Comparison of ENCODE assay signal across 8 cellular contexts in the genomic region with DNA sequence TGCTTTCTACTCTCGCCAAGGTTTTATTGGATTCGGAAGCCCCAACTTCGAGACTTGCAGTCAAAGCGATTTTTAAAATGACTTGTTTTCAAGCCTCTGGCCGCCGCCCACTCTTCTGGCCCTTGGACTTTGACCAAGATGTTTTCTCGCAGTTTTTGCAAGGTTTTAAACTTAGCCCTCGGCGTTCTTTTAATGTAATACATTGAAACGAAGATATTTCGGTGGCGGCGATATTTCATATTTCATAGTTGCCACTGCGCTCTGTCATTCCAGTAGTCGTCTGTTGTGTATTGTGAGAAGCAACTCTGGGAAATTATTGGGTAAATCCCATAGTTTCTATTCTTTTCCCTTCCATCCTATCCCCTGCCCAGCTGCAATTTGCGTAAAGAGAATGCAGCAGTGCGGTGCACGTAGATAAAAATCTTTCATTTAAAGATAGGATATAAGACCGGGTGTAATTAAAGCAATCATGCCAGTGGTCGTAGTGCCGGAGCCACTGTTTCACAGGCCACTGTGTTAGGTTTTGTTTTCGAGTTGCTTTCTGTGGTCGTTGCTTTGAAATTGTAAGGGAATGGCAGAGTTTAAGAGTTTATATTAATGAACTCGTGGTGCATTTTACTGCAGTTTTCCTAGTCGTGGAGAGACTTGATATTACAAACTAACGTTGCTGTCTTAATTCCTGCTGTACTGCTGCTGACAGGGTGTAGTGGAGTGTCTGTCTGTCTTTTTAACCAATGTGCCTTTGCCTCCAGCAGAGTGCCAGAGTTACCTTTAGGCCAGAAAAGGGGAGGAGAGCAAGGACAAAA. TPM values are rescaled to one million over a fixed set of nuclear protein-coding genes. Genes with fewer than 3 reads are reported as not detected.
A peak's percentile ranks its signal among the peaks of the same experiment; 100 is the strongest.
DNase-seq lines count a peak whose midpoint lies in the region; ATAC-seq, FAIRE-seq and TF ChIP-seq lines count a peak whose summit lies in the region.

No MANE protein-coding gene starts in this region.

- H3K27ac Mint-ChIP-seq in chondrocyte (ENCODE audit: unreplicated experiment) = peak overlapping the region; percentile 98

- H3K27me3 ChIP-seq in Panc1 (ENCODE audit: control insufficient read depth, insufficient read depth, low read length) (no peaks in the 10 kb centered on the region), HepG2 (ENCODE audit: control insufficient read depth in 1 of 2, insufficient read depth in 2 of 2, low read length in 2 of 2) (no peaks in the 10 kb centered on the region; a peak in 1 of 5 replicates)

- TF ChIP-seq POLR2A in HepG2 (IDR thresholded peaks at IDR 0.05; ENCODE audit: insufficient read depth in 1 of 2, low read depth in 2 of 2, low read length in 2 of 2) = peak in 1 of 2 experiments; percentile 40; a peak in 1 of 4 replicates

- peak overlapping the region; percentile 72 for H3K4me2 ChIP-seq in HepG2 (ENCODE audit: low read depth, low read length)

- no peak overlapping the region for H2AFZ ChIP-seq in HepG2 (ENCODE audit: low read length)

- peaks cover 47% of the 10 kb centered on the region for H3K79me2 ChIP-seq in HepG2 (ENCODE audit: insufficient read depth, low read length)

- H3K4me3 ChIP-seq in Panc1 (ENCODE audit: low read depth in 2 of 2, low read length in 2 of 2) (peak overlapping the region; percentile 82 to 94), HepG2 (replicated peaks in 1 of 3; ENCODE audit: insufficient read depth in 1 of 3, low read depth in 2 of 3, low read length in 3 of 3) (peak overlapping the region; percentile 85 to 98 (median 96))

- BruUV-seq in Panc1 (replicated peaks; lab: Mats Ljungman, UMichigan) (TSS peak; percentile 71), HepG2 (replicated peaks; lab: Mats Ljungman, UMichigan) (TSS peak; percentile 57)

- TF ChIP-seq RAD21 in HepG2 (CRISPR knock-in tag; IDR thresholded peaks at IDR 0.05) = no peak

- WGBS in HepG2 (ENCODE audit: low lambda C conversion rate) = 1% methylated on average over 25 of the region's 26 CpGs

- H3K4me3 Mint-ChIP-seq in chondrocyte (ENCODE audit: unreplicated experiment) = peak overlapping the region; percentile 90

- TF ChIP-seq EP300 in HepG2 (IDR thresholded peaks at IDR 0.05; ENCODE audit: low read depth in 2 of 2, low read length in 2 of 2) (no peak), HepG2 (CRISPR knock-in tag; IDR thresholded peaks at IDR 0.05; ENCODE audit: borderline replicate concordance) (no peak)

- peaks cover 8% of the 10 kb centered on the region; the same call in 1 of the 2 replicates for H4K20me1 ChIP-seq in HepG2 (ENCODE audit: insufficient read depth, low read length)

- FAIRE-seq in GM18507 (lab: Jason Lieb, UNC) (peak; percentile 71), HepG2 (lab: Jason Lieb, UNC) (peak; percentile 12)

- H3K36me3 ChIP-seq in Panc1 (ENCODE audit: control insufficient read depth, insufficient read depth, low read length) = peaks cover 23% of the 10 kb centered on the region
- peaks cover 0 to 1% of the 10 kb centered on the region in 2 experiments; a peak in 2 of 5 replicates for H3K36me3 ChIP-seq in HepG2 (replicated peaks in 1 of 2; ENCODE audit: control insufficient read depth in 1 of 2, insufficient read depth in 2 of 2, low read length in 2 of 2)

- ATAC-seq in HG03045 (IDR thresholded peaks at IDR 0.05; ENCODE audit: unreplicated experiment) = peak; percentile 3
- peak; percentile 0; the same call in 1 of the 2 replicates for ATAC-seq in Panc1
- peak; percentile 47 for ATAC-seq in HepG2
- no peak for ATAC-seq in GM18519 (IDR thresholded peaks at IDR 0.05; ENCODE audit: low FRiP score, unreplicated experiment)

- H3K4me1 ChIP-seq in Panc1 (ENCODE audit: control insufficient read depth, insufficient read depth, low read length) = peaks cover 47% of the 10 kb centered on the region
- H3K4me1 ChIP-seq in HepG2 (ENCODE audit: insufficient read depth, low read length) = peaks cover 30% of the 10 kb centered on the region

- H3K9me3 ChIP-seq in Panc1 (ENCODE audit: control insufficient read depth, insufficient read depth, low read depth, low read length) (no peaks in the 10 kb centered on the region), HepG2 (ENCODE audit: low read length) (no peaks in the 10 kb centered on the region)

- peak; percentile 27 for DNase-seq in Ammon's horn (ENCODE audit: low spot score)
- DNase-seq in GM18507 (ENCODE audit: extremely low spot score, insufficient read length, low read depth) = no peak
- no peak for DNase-seq in Panc1 (ENCODE audit: low read depth, low spot score)
- DNase-seq in chondrocyte (ENCODE audit: low spot score) = no peak
- DNase-seq in HepG2 (ENCODE audit: low spot score) = peak; percentile 38

- no peaks in the 10 kb centered on the region for H3K27me3 Mint-ChIP-seq in chondrocyte (ENCODE audit: low read depth)

- H3K27ac ChIP-seq in Panc1 (ENCODE audit: low read length) (peak overlapping the region; percentile 100), HepG2 (ENCODE audit: extremely low read length, insufficient read depth, low read length) (peak overlapping the region; percentile 96), temporal lobe (ENCODE audit: low read depth, low read length) (peak overlapping the region; percentile 73)

- H3K36me3 Mint-ChIP-seq in chondrocyte (ENCODE audit: low read depth) = peaks cover 2% of the 10 kb centered on the region

- H3K9me3 Mint-ChIP-seq in chondrocyte (ENCODE audit: low read depth) = no peaks in the 10 kb centered on the region

- peak overlapping the region; percentile 90 for H3K9ac ChIP-seq in HepG2 (ENCODE audit: insufficient read depth, low read depth, low read length)

- intact Hi-C loops in Panc1 (cut with micrococcal nuclease; ENCODE audit: unreplicated experiment) = no loop called here
- intact Hi-C loops in HepG2 (cut with micrococcal nuclease; ENCODE audit: unreplicated experiment) = loop anchor here (2.0 to 5.0 kb wide), 5 partner anchors 31 to 267 kb away; partner anchors contain the start of gene BIRC3

- POLR2A ChIA-PET in Panc1 (lab: Charles Lee) (no interaction called here), HepG2 (lab: Yijun Ruan, JAX) (interaction anchor here (1.1 kb wide), 1 partner anchor 75 kb away, joined by 3 read pairs; no protein-coding TSS in a partner anchor)

- CTCF ChIA-PET in Panc1 (lab: Charles Lee) (no interaction called here), HepG2 (lab: Yijun Ruan, JAX; ENCODE audit: low intra/inter-chr PET ratio, low total read pairs) (interaction anchor here (1.6 to 2.0 kb wide), 2 partner anchors 60 to 147 kb away, joined by 4 to 11 read pairs; no protein-coding TSS in a partner anchor)

- H3K4me1 Mint-ChIP-seq in chondrocyte (ENCODE audit: low read depth) = peaks cover 54% of the 10 kb centered on the region

- no peak for TF ChIP-seq CTCF in Panc1 (IDR thresholded peaks at IDR 0.05)
- TF ChIP-seq CTCF in chondrocyte (IDR thresholded peaks at IDR 0.05) = no peak
- TF ChIP-seq CTCF in HepG2 (CRISPR knock-in tag; IDR thresholded peaks at IDR 0.05) = no peak

- in situ Hi-C loops in Panc1 (cut with HindIII; ENCODE audit: low pct_unique_long_range_greater_than_20kb, low sequenced_read_pairs) (no loop called here), HepG2 (cut with HindIII; ENCODE audit: extremely low pct_ligation_motif_present, low pct_unique_long_range_greater_than_20kb) (loop anchor here (5.0 to 10.0 kb wide), 2 partner anchors 147 to 315 kb away; no protein-coding TSS in a partner anchor)

RNA-seq across cellular contexts. Expression of gene BIRC2, which starts 0.7 kb away (rescaled TPM):
- 76.8 TPM for total RNA-seq in Panc1 (2021; ENCODE audit: unreplicated experiment)
- 29.4 TPM for polyA plus RNA-seq in Panc1 (2012; ENCODE audit: insufficient read length)
- 43.1 to 55.2 TPM (median 45.6 TPM) in 3 replicates for total RNA-seq in chondrocyte
- 61.7 and 83.2 TPM in 2 replicates for total RNA-seq in HepG2 (2016; rRNA removed; fragmentation: Illumina TruSeq; extraction: Trizol)
- 25.1 and 31.7 TPM in 2 replicates for total RNA-seq in HepG2 (2016; cell fraction: cytosol; rRNA removed; fragmentation: Illumina TruSeq; extraction: Trizol; ENCODE audit: low read depth)
- 61.7 and 79.4 TPM in 2 replicates for total RNA-seq in HepG2 (2016; cell fraction: insoluble cytoplasmic fraction; rRNA removed; fragmentation: Illumina TruSeq; extraction: Trizol)
- 42.0 and 43.8 TPM in 2 replicates for total RNA-seq in HepG2 (2016; cell fraction: membrane; rRNA removed; fragmentation: Illumina TruSeq; extraction: Trizol)
- 77.0 and 77.1 TPM in 2 replicates for total RNA-seq in HepG2 (2016; cell fraction: nucleus; rRNA removed; fragmentation: Illumina TruSeq; extraction: Trizol)
- polyA plus RNA-seq in HepG2 (2011; rRNA removed) = 59.2 and 62.2 TPM in 2 replicates
- 27.3 and 42.8 TPM in 2 replicates for polyA plus RNA-seq in HepG2 (2011; cell fraction: cytosol; rRNA removed)
- 60.1 and 69.2 TPM in 2 replicates for polyA plus RNA-seq in HepG2 (2011; cell fraction: nucleus; rRNA removed)
- 35.9 and 38.7 TPM in 2 replicates for polyA plus RNA-seq in HepG2 (2012)
- 7.7 and 9.4 TPM in 2 replicates for polyA plus RNA-seq in HepG2 (2016; cell fraction: cytosol; fragmentation: Illumina TruSeq; extraction: Trizol; ENCODE audit: low read depth)
- polyA plus RNA-seq in HepG2 (2016; cell fraction: insoluble cytoplasmic fraction; fragmentation: Illumina TruSeq; extraction: Trizol; ENCODE audit: low read depth) = 58.0 and 61.2 TPM in 2 replicates
- 16.9 and 19.1 TPM in 2 replicates for polyA plus RNA-seq in HepG2 (2016; cell fraction: membrane; fragmentation: Illumina TruSeq; extraction: Trizol; ENCODE audit: low read depth)
- polyA plus RNA-seq in HepG2 (2016; cell fraction: nucleus; fragmentation: Illumina TruSeq; extraction: Trizol; ENCODE audit: insufficient read depth, low read depth) = 60.1 and 64.2 TPM in 2 replicates
- 26.8 and 53.5 TPM in 2 replicates for polyA minus RNA-seq in HepG2 (2011; rRNA and poly(A)+ RNA removed; ENCODE audit: low replicate concordance)
- 26.7 and 30.0 TPM in 2 replicates for polyA minus RNA-seq in HepG2 (2011; cell fraction: cytosol; rRNA and poly(A)+ RNA removed)
- 152 and 170 TPM in 2 replicates for polyA minus RNA-seq in HepG2 (2011; cell fraction: nucleus; rRNA and poly(A)+ RNA removed)
- total RNA-seq in temporal lobe = 112 TPM

RNA-seq across cellular contexts. Expression of gene BIRC3, which starts 30.4 kb away (rescaled TPM):
- total RNA-seq in Panc1 (2021; ENCODE audit: unreplicated experiment) = 65.4 TPM
- 29.2 TPM for polyA plus RNA-seq in Panc1 (2012; ENCODE audit: insufficient read length)
- 0.27 to 0.72 TPM (median 0.40 TPM) in 3 replicates for total RNA-seq in chondrocyte
- 4.2 and 7.5 TPM in 2 replicates for total RNA-seq in HepG2 (2016; rRNA removed; fragmentation: Illumina TruSeq; extraction: Trizol)
- total RNA-seq in HepG2 (2016; cell fraction: cytosol; rRNA removed; fragmentation: Illumina TruSeq; extraction: Trizol; ENCODE audit: low read depth) = 0.40 and 0.71 TPM in 2 replicates
- total RNA-seq in HepG2 (2016; cell fraction: insoluble cytoplasmic fraction; rRNA removed; fragmentation: Illumina TruSeq; extraction: Trizol) = 4.6 and 6.5 TPM in 2 replicates
- 2.8 and 3.6 TPM in 2 replicates for total RNA-seq in HepG2 (2016; cell fraction: membrane; rRNA removed; fragmentation: Illumina TruSeq; extraction: Trizol)
- total RNA-seq in HepG2 (2016; cell fraction: nucleus; rRNA removed; fragmentation: Illumina TruSeq; extraction: Trizol) = 2.7 and 2.9 TPM in 2 replicates
- polyA plus RNA-seq in HepG2 (2011; rRNA removed) = 0.41 and 0.50 TPM in 2 replicates
- polyA plus RNA-seq in HepG2 (2011; cell fraction: cytosol; rRNA removed) = 0.21 and 0.51 TPM in 2 replicates
- 0.18 and 0.52 TPM in 2 replicates for polyA plus RNA-seq in HepG2 (2011; cell fraction: nucleus; rRNA removed)
- polyA plus RNA-seq in HepG2 (2012) = 0.56 and 1.1 TPM in 2 replicates
- polyA plus RNA-seq in HepG2 (2016; cell fraction: cytosol; fragmentation: Illumina TruSeq; extraction: Trizol; ENCODE audit: low read depth) = 0.20 TPM in 2 replicates
- polyA plus RNA-seq in HepG2 (2016; cell fraction: insoluble cytoplasmic fraction; fragmentation: Illumina TruSeq; extraction: Trizol; ENCODE audit: low read depth) = 4.2 and 5.5 TPM in 2 replicates
- polyA plus RNA-seq in HepG2 (2016; cell fraction: membrane; fragmentation: Illumina TruSeq; extraction: Trizol; ENCODE audit: low read depth) = 1.1 and 1.2 TPM in 2 replicates
- 2.7 and 3.7 TPM in 2 replicates for polyA plus RNA-seq in HepG2 (2016; cell fraction: nucleus; fragmentation: Illumina TruSeq; extraction: Trizol; ENCODE audit: insufficient read depth, low read depth)
- polyA minus RNA-seq in HepG2 (2011; rRNA and poly(A)+ RNA removed; ENCODE audit: low replicate concordance) = 0.10 and 3.6 TPM in 2 replicates
- 0.99 and 1.6 TPM in 2 replicates for polyA minus RNA-seq in HepG2 (2011; cell fraction: cytosol; rRNA and poly(A)+ RNA removed)
- polyA minus RNA-seq in HepG2 (2011; cell fraction: nucleus; rRNA and poly(A)+ RNA removed) = 0.52 and 1.2 TPM in 2 replicates
- 0.74 TPM for total RNA-seq in temporal lobe

Comparison
In these comparisons a context has a peak if more than half of its experiments do, and no peak if none do; other contexts are left out.
1. DNase-seq: peak in Ammon's horn (single experiment) and HepG2 (single experiment); none in GM18507 (single experiment), Panc1 (single experiment) and chondrocyte (single experiment).
2. Peak in every context shown above with its lines, with median percentiles within 50 percentile points of each other: H3K27ac ChIP-seq.